In genomic region chr1:24392982-24393645, GRCh38 we compare ENCODE assay signal across 10 cellular contexts. TPM values are rescaled to one million over a fixed set of nuclear protein-coding genes. Genes with fewer than 3 reads are reported as not detected.
DNase-seq lines count a peak whose midpoint lies in the region; ATAC-seq and TF ChIP-seq lines count a peak whose summit lies in the region.
"Had no signal": no experiment of that assay in that cellular context is flagged by ENCODE, and none has a peak within 500 bp of the region (broad histone marks: within the 10 kb centered on the region; RNA-seq: fewer than 3 reads in every experiment).

No MANE protein-coding gene starts in this region.

- peak overlapping the region; percentile 86 for H3K27ac Mint-ChIP-seq in activated naive CD4-positive, alpha-beta T cell treated with anti-CD3 and anti-CD28 coated beads for 36 hours

- no peak for TF ChIP-seq CTCF in thyroid gland (IDR thresholded peaks at IDR 0.05)

- 78 to 91% methylated on average over 4 of the region's 4 CpGs for WGBS in thyroid gland, 2 donors

- H3K4me3 Mint-ChIP-seq in activated naive CD4-positive, alpha-beta T cell treated with anti-CD3 and anti-CD28 coated beads for 36 hours, result no peak overlapping the region

- H3K27ac ChIP-seq in effector memory CD4-positive, alpha-beta T cell (ENCODE audit: insufficient read depth, low read length, poor library complexity, severe bottlenecking), result peak overlapping the region; percentile 88
- H3K27ac ChIP-seq in thyroid gland, result peak overlapping the region in 2 of 3 donors; percentile 73 to 76
- H3K27ac ChIP-seq: BLaER1 treated with 17β-estradiol and CSF1 and Interleukin-3, amounts not matched to agents 10 nM and 100 nM had no signal

- H3K36me3 Mint-ChIP-seq in activated naive CD4-positive, alpha-beta T cell treated with anti-CD3 and anti-CD28 coated beads for 36 hours (ENCODE audit: low read depth), result peaks cover 4% of the 10 kb centered on the region

- ATAC-seq in HG02870 (IDR thresholded peaks at IDR 0.05; ENCODE audit: unreplicated experiment), result no peak

- CTCF ChIA-PET in activated naive CD4-positive, alpha-beta T cell treated with anti-CD3 and anti-CD28 coated beads for 36 hours (lab: Charles Lee), result interaction anchor here (0.6 to 7.5 kb wide), 28 partner anchors 9 to 267 kb away, joined by 3 to 304 read pairs (median 4); partner anchors contain the start of genes NIPAL3 and STPG1

- no peaks in the 10 kb centered on the region for H3K36me3 ChIP-seq in effector memory CD4-positive, alpha-beta T cell (ENCODE audit: control insufficient read depth, insufficient read depth, low read length)
- H3K36me3 ChIP-seq in thyroid gland, result no peaks in the 10 kb centered on the region
- H3K36me3 ChIP-seq: BLaER1 treated with 17β-estradiol and CSF1 and Interleukin-3, amounts not matched to agents 10 nM and 100 nM had no signal

- peaks cover 47% of the 10 kb centered on the region for H3K4me1 Mint-ChIP-seq in activated naive CD4-positive, alpha-beta T cell treated with anti-CD3 and anti-CD28 coated beads for 36 hours (ENCODE audit: low read depth)

- TF ChIP-seq POLR2A in thyroid gland (IDR thresholded peaks at IDR 0.05), result no peak

- DNase-seq in activated naive CD4-positive, alpha-beta T cell treated with anti-CD3 and anti-CD28 coated beads for 36 hours, result no peak
- DNase-seq in activated naive CD4-positive, alpha-beta T cell (lab: John Stamatoyannopoulos, UW), result no peak
- DNase-seq in NCI-H748 (lab: John Stamatoyannopoulos, UW; ENCODE audit: unreplicated experiment), result peak; percentile 76
- DNase-seq in effector memory CD4-positive, alpha-beta T cell, result no peak
- DNase-seq in thyroid gland, result no peak
- no peak for DNase-seq in AG20443 (ENCODE audit: low spot score)
- no peak for DNase-seq in NCI-H226

- intact Hi-C loops in activated naive CD4-positive, alpha-beta T cell treated with anti-CD3 and anti-CD28 coated beads for 36 hours (cut with micrococcal nuclease), result loop anchor here (1.0 to 10.0 kb wide), 4 partner anchors 22 to 442 kb away; partner anchors contain the start of gene NIPAL3
- intact Hi-C loops in thyroid gland (cut with DNase I), result loop anchor here (2.0 kb wide), 1 partner anchor 192 kb away; no protein-coding TSS in a partner anchor

- H3K27me3 ChIP-seq in effector memory CD4-positive, alpha-beta T cell (replicated peaks; ENCODE audit: control insufficient read depth, insufficient read depth, low read length, poor library complexity, severe bottlenecking), result no peaks in the 10 kb centered on the region
- no peaks in the 10 kb centered on the region for H3K27me3 ChIP-seq in thyroid gland
- H3K27me3 ChIP-seq: BLaER1 treated with 17β-estradiol and CSF1 and Interleukin-3, amounts not matched to agents 10 nM and 100 nM had no signal

- H3K4me1 ChIP-seq in effector memory CD4-positive, alpha-beta T cell (ENCODE audit: control insufficient read depth, insufficient read depth, low read length, poor library complexity, severe bottlenecking), result peaks cover 10% of the 10 kb centered on the region
- peaks cover 5 to 8% of the 10 kb centered on the region in 2 donors for H3K4me1 ChIP-seq in thyroid gland

- no peaks in the 10 kb centered on the region for H3K27me3 Mint-ChIP-seq in activated naive CD4-positive, alpha-beta T cell treated with anti-CD3 and anti-CD28 coated beads for 36 hours (ENCODE audit: low read depth)

- no peaks in the 10 kb centered on the region for H3K9me3 Mint-ChIP-seq in activated naive CD4-positive, alpha-beta T cell treated with anti-CD3 and anti-CD28 coated beads for 36 hours

- H3K9me3 ChIP-seq in effector memory CD4-positive, alpha-beta T cell (ENCODE audit: control insufficient read depth, low read length), result no peaks in the 10 kb centered on the region
- H3K9me3 ChIP-seq in thyroid gland, result no peaks in the 10 kb centered on the region
- H3K9me3 ChIP-seq: BLaER1 treated with 17β-estradiol and CSF1 and Interleukin-3, amounts not matched to agents 10 nM and 100 nM; HAP-1 had no signal

- H3K4me3 ChIP-seq in effector memory CD4-positive, alpha-beta T cell (ENCODE audit: insufficient read depth, low read depth, low read length, poor library complexity, severe bottlenecking), result no peak overlapping the region
- H3K4me3 ChIP-seq in thyroid gland (replicated peaks in 1 of 3), result no peak overlapping the region
- H3K4me3 ChIP-seq: BLaER1 treated with 17β-estradiol and CSF1 and Interleukin-3, amounts not matched to agents 10 nM and 100 nM; HAP-1 had no signal

RNA-seq across cellular contexts. Expression of gene STPG1, which starts 20.5 kb away (rescaled TPM):
- total RNA-seq in activated naive CD4-positive, alpha-beta T cell treated with anti-CD3 and anti-CD28 coated beads for 36 hours, result 1 to 10 TPM; 7.4 to 8.9 TPM
- 1 to 10 TPM; 5.2 to 8.9 (median 7.0) TPM for total RNA-seq in thyroid gland

RNA-seq across cellular contexts. Expression of gene NIPAL3, which starts 22.5 kb away (rescaled TPM):
- 10 to 100 TPM; 58.1 to 59.2 TPM for total RNA-seq in activated naive CD4-positive, alpha-beta T cell treated with anti-CD3 and anti-CD28 coated beads for 36 hours
- total RNA-seq in thyroid gland, result 100 to 1,000 TPM in 3 of 4 donors, 10 to 100 TPM in 1; 71.2 to 145 (median 121) TPM
